Comparison of ENCODE assay signal across 20 cellular contexts in genomic region chr11:65644837-65645236, GRCh38. TPM values are rescaled to one million over a fixed set of nuclear protein-coding genes. Genes with fewer than 3 reads are reported as not detected.
DNase-seq lines count a peak whose midpoint lies in the region; ATAC-seq, FAIRE-seq and TF ChIP-seq lines count a peak whose summit lies in the region.
"Had no signal": no experiment of that assay in that cellular context is flagged by ENCODE, and none has a peak within 500 bp of the region (broad histone marks: within the 10 kb centered on the region; RNA-seq: fewer than 3 reads in every experiment).

No MANE protein-coding gene starts in this region.

- in situ Hi-C loops in GM12878 (cut with MboI) = no loop called here

- no peak overlapping the region for H3K14ac ChIP-seq in mesenchymal stem cell (ENCODE audit: low read length in 2 of 2)

- H3K4ac ChIP-seq in mesenchymal stem cell (ENCODE audit: low read depth in 1 of 2, low read length in 2 of 2) = no peak overlapping the region

- no peak overlapping the region for H2BK12ac ChIP-seq in mesenchymal stem cell (ENCODE audit: low read length in 2 of 2)

- H4K91ac ChIP-seq in mesenchymal stem cell (ENCODE audit: low read length) = no peak overlapping the region

- no peak for TF ChIP-seq RAD21 in GM12878 (IDR thresholded peaks at IDR 0.05; ENCODE audit: insufficient read depth, low read depth, low read length)

- no peak overlapping the region for H3K4me3 Mint-ChIP-seq in activated CD4-positive, alpha-beta T cell treated with anti-CD3 and anti-CD28 coated beads, Interleukin-2, amount 10 ng/mL, durations not matched to agents 7 days and 5 days

- peaks cover 29% of the 10 kb centered on the region for H3K79me1 ChIP-seq in mesenchymal stem cell (replicated peaks; ENCODE audit: low read length, poor library complexity, severe bottlenecking)

- CTCF ChIA-PET in GM12878 (lab: Yijun Ruan, JAX) = interaction anchor here (0.5 kb wide), 1 partner anchor 75 kb away, joined by 3 read pairs; no protein-coding TSS in a partner anchor
- CTCF ChIA-PET in activated CD4-positive, alpha-beta T cell treated with anti-CD3 and anti-CD28 coated beads, Interleukin-2, amount 10 ng/mL, durations not matched to agents 7 days and 5 days (lab: Charles Lee) = interaction anchor here (1.1 to 1.7 kb wide), 2 partner anchors 9 to 31 kb away, joined by 3 to 4 read pairs; partner anchors contain the start of gene MAP3K11

- H3K4me3 ChIP-seq in GM12878 (no peak overlapping the region), mesenchymal stem cell (ENCODE audit: insufficient read depth in 1 of 2, low read depth in 1 of 2, low read length in 2 of 2) (no peak overlapping the region)

- ATAC-seq in activated naive CD4-positive, alpha-beta T cell treated with anti-CD3 and anti-CD28 coated beads, Interleukin-2, amount 50 U/mL, for 72 hours = no peak
- ATAC-seq in GM12878 = no peak
- no peak for ATAC-seq in stimulated activated naive CD8-positive, alpha-beta T cell treated with anti-CD3 and anti-CD28 coated beads, Interleukin-15, Interleukin-2, amounts not matched to agents 100 U/mL and 50 U/mL, for 24 hours

- no peaks in the 10 kb centered on the region for H4K20me1 ChIP-seq in GM12878 (ENCODE audit: control insufficient read depth, insufficient read depth)

- intact Hi-C loops in GM12878 (cut with micrococcal nuclease; ENCODE audit: unreplicated experiment) = no loop called here

- BruUV-seq in GM12878 (replicated peaks; lab: Mats Ljungman, UMichigan) = no TSS peak

- H3K27me3 Mint-ChIP-seq in activated CD4-positive, alpha-beta T cell treated with anti-CD3 and anti-CD28 coated beads, Interleukin-2, amount 10 ng/mL, durations not matched to agents 7 days and 5 days = no peaks in the 10 kb centered on the region

- H4K8ac ChIP-seq in mesenchymal stem cell (ENCODE audit: low read length) = no peak overlapping the region

- WGBS in GM12878 (ENCODE audit: insufficient coverage, insufficient replicate concordance, low lambda C conversion rate, missing lambda C conversion rate) = over 99% methylated on average over 11 of the region's 11 CpGs
- 92% methylated on average over 11 of the region's 11 CpGs for WGBS in mesenchymal stem cell

- H2AK5ac ChIP-seq in mesenchymal stem cell (ENCODE audit: low read length, severe bottlenecking) = peak overlapping the region; percentile 89

- no peak for FAIRE-seq in GM12878 (lab: Jason Lieb, UNC)
- FAIRE-seq: GM19239 had no signal

- POLR2A ChIA-PET in GM12878 (lab: Charles Lee) = interaction anchor here (0.9 to 7.6 kb wide), 2 partner anchors 9 to 16 kb away, joined by 8 to 100 read pairs; no protein-coding TSS in a partner anchor
- POLR2A ChIA-PET in activated CD4-positive, alpha-beta T cell treated with anti-CD3 and anti-CD28 coated beads, Interleukin-2, amount 10 ng/mL, durations not matched to agents 7 days and 5 days (lab: Charles Lee) = no interaction called here

- H3K9ac ChIP-seq in GM12878 (ENCODE audit: control insufficient read depth, insufficient read depth, low read length) = no peak overlapping the region
- H3K9ac ChIP-seq in mesenchymal stem cell (ENCODE audit: low read length) = no peak overlapping the region

- no peak overlapping the region for H2BK15ac ChIP-seq in mesenchymal stem cell (ENCODE audit: low read depth, poor library complexity, severe bottlenecking)

- H3K4me2 ChIP-seq in GM12878 (ENCODE audit: control insufficient read depth, insufficient read depth) (no peak overlapping the region), mesenchymal stem cell (ENCODE audit: low read length, poor library complexity, severe bottlenecking) (no peak overlapping the region)

- no peak for TF ChIP-seq EP300 in GM12878 (IDR thresholded peaks at IDR 0.05; ENCODE audit: borderline replicate concordance in 1 of 2, control insufficient read depth in 1 of 2, low read depth in 2 of 2, low read length in 2 of 2)

- H3K18ac ChIP-seq in mesenchymal stem cell (ENCODE audit: low read depth in 1 of 2, low read length in 2 of 2) = no peak overlapping the region

- DNase-seq in activated naive CD4-positive, alpha-beta T cell treated with anti-CD3 and anti-CD28 coated beads, Interleukin-2, amount 50 U/mL, for 72 hours (ENCODE audit: low spot score in 2 of 2) = no peak
- DNase-seq in activated naive CD4-positive, alpha-beta T cell (lab: John Stamatoyannopoulos, UW) = no peak
- DNase-seq in GM12878 (ENCODE audit: low read depth, low spot score) (no peak), mesenchymal stem cell (no peak), Ammon's horn (ENCODE audit: low spot score) (no peak)
- no peak for DNase-seq in activated effector memory CD4-positive, alpha-beta T cell treated with Interleukin-2 at 50 U/mL for 16 hours
- no peak for DNase-seq in activated CD4-positive, alpha-beta T cell treated with anti-CD3 and anti-CD28 coated beads, Interleukin-2, amount 10 ng/mL, durations not matched to agents 7 days and 5 days
- DNase-seq in stimulated activated naive CD8-positive, alpha-beta T cell treated with anti-CD3 and anti-CD28 coated beads, Interleukin-15, Interleukin-2, amounts not matched to agents 100 U/mL and 50 U/mL, for 24 hours = no peak
- DNase-seq: C1 segment of cervical spinal cord, DMS 273 treated with DMSO at 0.1 percent for 48 hours, KBM-7, MV-4-11, NCI-H1417, NCI-H1930, NCI-H446, SIG-M5 had no signal

- H3K9me3 Mint-ChIP-seq in activated naive CD4-positive, alpha-beta T cell treated with anti-CD3 and anti-CD28 coated beads, Interleukin-2, amount 50 U/mL, for 72 hours = no peaks in the 10 kb centered on the region
- no peaks in the 10 kb centered on the region for H3K9me3 Mint-ChIP-seq in activated CD4-positive, alpha-beta T cell treated with anti-CD3 and anti-CD28 coated beads, Interleukin-2, amount 10 ng/mL, durations not matched to agents 7 days and 5 days

- TF ChIP-seq POLR2A in GM12878 (IDR thresholded peaks at IDR 0.05; ENCODE audit: low read depth, low read length) = 0 out of 2 replicates have a peak, but pooled peaks have one; percentile 15

- TF ChIP-seq CTCF in GM12878 (IDR thresholded peaks at IDR 0.05 in 2 of 3, conservative IDR thresholded peaks at IDR 0.05 in 1 of 3; ENCODE audit: control insufficient read depth in 2 of 3, extremely low read depth in 1 of 3, insufficient read depth in 1 of 3, low read depth in 3 of 3, low read length in 3 of 3) = no peak

- no peak overlapping the region for H2BK120ac ChIP-seq in mesenchymal stem cell (ENCODE audit: low read depth, low read length)

- peaks cover 27% of the 10 kb centered on the region for H3K4me1 ChIP-seq in GM12878 (ENCODE audit: control insufficient read depth, insufficient read depth, low read length)
- H3K4me1 ChIP-seq in mesenchymal stem cell (ENCODE audit: control insufficient read depth, insufficient read depth, low read depth, low read length) = peaks cover 50% of the 10 kb centered on the region

- RAD21 ChIA-PET in GM12878 (lab: Charles Lee; ENCODE audit: unreplicated experiment) = no interaction called here

- no peak overlapping the region for H3K27ac ChIP-seq in GM12878 (ENCODE audit: control insufficient read depth, insufficient read depth)
- no peak overlapping the region for H3K27ac ChIP-seq in mesenchymal stem cell (ENCODE audit: low read length, poor library complexity, severe bottlenecking)
- H3K27ac ChIP-seq: HL-60 had no signal

- H3K36me3 ChIP-seq in GM12878 (ENCODE audit: control insufficient read depth in 2 of 2, insufficient read depth in 2 of 2, low read length in 1 of 2) (peaks cover 14 to 37% of the 10 kb centered on the region in 2 experiments), mesenchymal stem cell (ENCODE audit: control insufficient read depth in 1 of 2, insufficient read depth in 2 of 2, low read depth in 1 of 2, low read length in 2 of 2) (peaks cover 36 to 77% of the 10 kb centered on the region in 2 experiments)

- H3K36me3 Mint-ChIP-seq in activated naive CD4-positive, alpha-beta T cell treated with anti-CD3 and anti-CD28 coated beads, Interleukin-2, amount 50 U/mL, for 72 hours = peaks cover 16 to 18% of the 10 kb centered on the region in 2 donors
- peaks cover 46% of the 10 kb centered on the region for H3K36me3 Mint-ChIP-seq in activated CD4-positive, alpha-beta T cell treated with anti-CD3 and anti-CD28 coated beads, Interleukin-2, amount 10 ng/mL, durations not matched to agents 7 days and 5 days (ENCODE audit: low read depth)

- no peaks in the 10 kb centered on the region for H3K9me3 ChIP-seq in GM12878 (replicated peaks; ENCODE audit: control insufficient read depth, insufficient read depth, low read length)
- no peaks in the 10 kb centered on the region for H3K9me3 ChIP-seq in mesenchymal stem cell (ENCODE audit: control insufficient read depth, low read length)

- H3K4me1 Mint-ChIP-seq in activated CD4-positive, alpha-beta T cell treated with anti-CD3 and anti-CD28 coated beads, Interleukin-2, amount 10 ng/mL, durations not matched to agents 7 days and 5 days = peaks cover 36% of the 10 kb centered on the region

- H2BK5ac ChIP-seq in mesenchymal stem cell (ENCODE audit: low read depth, low read length, poor library complexity, severe bottlenecking) = peak overlapping the region; percentile 32

- SMC1A ChIA-PET in GM12878 (lab: Charles Lee; ENCODE audit: uncharacterized antibody, unreplicated experiment) = no interaction called here

- peak overlapping the region; percentile 36 to 61 for H3K27ac Mint-ChIP-seq in activated naive CD4-positive, alpha-beta T cell treated with anti-CD3 and anti-CD28 coated beads, Interleukin-2, amount 50 U/mL, for 72 hours
- no peak overlapping the region for H3K27ac Mint-ChIP-seq in activated CD4-positive, alpha-beta T cell treated with anti-CD3 and anti-CD28 coated beads, Interleukin-2, amount 10 ng/mL, durations not matched to agents 7 days and 5 days

- H3K79me2 ChIP-seq in GM12878 (ENCODE audit: control insufficient read depth, insufficient read depth, low read length) = peaks cover 27% of the 10 kb centered on the region

- H3K27me3 ChIP-seq in GM12878 (replicated peaks in 1 of 2; ENCODE audit: control insufficient read depth in 2 of 2, insufficient read depth in 2 of 2, low read length in 1 of 2) (no peaks in the 10 kb centered on the region), mesenchymal stem cell (ENCODE audit: control insufficient read depth in 1 of 2, insufficient read depth in 1 of 2, low read length in 2 of 2) (no peaks in the 10 kb centered on the region)

- no peak overlapping the region for H3K23ac ChIP-seq in mesenchymal stem cell (ENCODE audit: low read length in 2 of 2)

- H2AFZ ChIP-seq in GM12878 (ENCODE audit: control insufficient read depth, low read depth, low read length) (no peak overlapping the region), mesenchymal stem cell (ENCODE audit: low read depth, low read length) (no peak overlapping the region)

RNA-seq across cellular contexts. Expression of gene SIPA1, which starts 6.9 kb away (rescaled TPM):
- total RNA-seq in activated naive CD4-positive, alpha-beta T cell treated with anti-CD3 and anti-CD28 coated beads, Interleukin-2, amount 50 U/mL, for 72 hours = 100 to 1,000 TPM; 185 to 203 TPM
- total RNA-seq in GM12878 (2013; cell fraction: nucleolus; rRNA removed) = 136 and 145 TPM in 2 replicates
- total RNA-seq in GM12878 (2014; rRNA removed) (51.7 and 61.2 TPM in 2 replicates), GM12878 (2014; rRNA removed; fragmentation: Illumina TruSeq; extraction: Trizol) (26.9 and 34.2 TPM in 2 replicates), GM12878 (2021) (132 and 139 TPM in 2 replicates)
- 14.6 TPM for polyA plus RNA-seq in GM12878 (2011; ENCODE audit: low read depth)
- polyA plus RNA-seq in GM12878 (2011; rRNA removed) (24.0 and 64.1 TPM in 2 replicates), GM12878 (2014; fragmentation: Illumina TruSeq; extraction: Trizol) (4.9 and 16.0 TPM in 2 replicates), GM12878 (2014; fragmentation: Nextera tagmentation; extraction: Ambion mirVana) (1 to 10 TPM; 1.0 to 5.5 TPM), GM12878 (2014; rRNA removed) (64.2 and 66.8 TPM in 2 replicates), GM12878 (2016; fragmentation: Nextera tagmentation; extraction: Ambion mirVana) (10 to 100 TPM; 18.3 to 32.7 TPM)
- polyA plus RNA-seq in GM12878 (2011; cell fraction: cytosol; rRNA removed) = 72.9 and 124 TPM in 2 replicates
- 436 and 511 TPM in 2 replicates for polyA plus RNA-seq in GM12878 (2011; cell fraction: nucleus; rRNA removed)
- polyA plus RNA-seq in GM12878 (2012) = 69.0 and 88.3 TPM in 2 replicates
- polyA minus RNA-seq in GM12878 (2011; rRNA and poly(A)+ RNA removed) = 131 and 204 TPM in 2 replicates
- polyA minus RNA-seq in GM12878 (2011; cell fraction: cytosol; rRNA and poly(A)+ RNA removed) = 70.8 and 88.3 TPM in 2 replicates
- polyA minus RNA-seq in GM12878 (2011; cell fraction: nucleus; rRNA and poly(A)+ RNA removed) = 87.9 and 144 TPM in 2 replicates
- polyA plus RNA-seq in mesenchymal stem cell (2013, experiment 1 of 2) = 35.0 TPM
- polyA plus RNA-seq in mesenchymal stem cell (2013, experiment 2 of 2) = 34.6 TPM
- total RNA-seq in activated CD4-positive, alpha-beta T cell treated with anti-CD3 and anti-CD28 coated beads, Interleukin-2, amount 10 ng/mL, durations not matched to agents 7 days and 5 days = 100 to 1,000 TPM; 229 to 235 TPM

RNA-seq across cellular contexts. Expression of gene RELA, which starts 17.9 kb away (rescaled TPM):
- 10 to 100 TPM; 81.7 to 97.8 TPM for total RNA-seq in activated naive CD4-positive, alpha-beta T cell treated with anti-CD3 and anti-CD28 coated beads, Interleukin-2, amount 50 U/mL, for 72 hours
- total RNA-seq in GM12878 (2013; cell fraction: nucleolus; rRNA removed) = 91.6 and 99.8 TPM in 2 replicates
- total RNA-seq in GM12878 (2014; rRNA removed) = 28.1 and 33.6 TPM in 2 replicates
- 15.3 and 16.8 TPM in 2 replicates for total RNA-seq in GM12878 (2014; rRNA removed; fragmentation: Illumina TruSeq; extraction: Trizol)
- total RNA-seq in GM12878 (2021) = 51.7 and 56.4 TPM in 2 replicates
- 26.3 TPM for polyA plus RNA-seq in GM12878 (2011; ENCODE audit: low read depth)
- 13.4 and 32.7 TPM in 2 replicates for polyA plus RNA-seq in GM12878 (2011; rRNA removed)
- 28.1 and 28.2 TPM in 2 replicates for polyA plus RNA-seq in GM12878 (2011; cell fraction: cytosol; rRNA removed)
- 205 and 257 TPM in 2 replicates for polyA plus RNA-seq in GM12878 (2011; cell fraction: nucleus; rRNA removed)
- polyA plus RNA-seq in GM12878 (2012) = 60.7 and 67.5 TPM in 2 replicates
- polyA plus RNA-seq in GM12878 (2014; fragmentation: Illumina TruSeq; extraction: Trizol) = 21.8 and 34.7 TPM in 2 replicates
- polyA plus RNA-seq in GM12878 (2014; fragmentation: Nextera tagmentation; extraction: Ambion mirVana) = 10 to 100 TPM in 1 of 2 experiments, 1 to 10 TPM in 1; 5.1 to 12.8 TPM
- polyA plus RNA-seq in GM12878 (2014; rRNA removed) = 37.4 and 60.0 TPM in 2 replicates
- polyA plus RNA-seq in GM12878 (2016; fragmentation: Nextera tagmentation; extraction: Ambion mirVana) = 10 to 100 TPM; 38.1 to 42.8 TPM
- polyA minus RNA-seq in GM12878 (2011; rRNA and poly(A)+ RNA removed) = 35.8 and 49.0 TPM in 2 replicates
- polyA minus RNA-seq in GM12878 (2011; cell fraction: cytosol; rRNA and poly(A)+ RNA removed) = 18.3 and 22.1 TPM in 2 replicates
- polyA minus RNA-seq in GM12878 (2011; cell fraction: nucleus; rRNA and poly(A)+ RNA removed) = 82.5 and 108 TPM in 2 replicates
- 76.9 TPM for polyA plus RNA-seq in mesenchymal stem cell (2013, experiment 1 of 2)
- polyA plus RNA-seq in mesenchymal stem cell (2013, experiment 2 of 2) = 76.3 TPM
- 10 to 100 TPM; 76.7 to 79.8 TPM for total RNA-seq in activated CD4-positive, alpha-beta T cell treated with anti-CD3 and anti-CD28 coated beads, Interleukin-2, amount 10 ng/mL, durations not matched to agents 7 days and 5 days

RNA-seq across cellular contexts. Expression of gene PCNX3, which starts 29.3 kb away (rescaled TPM):
- total RNA-seq in activated naive CD4-positive, alpha-beta T cell treated with anti-CD3 and anti-CD28 coated beads, Interleukin-2, amount 50 U/mL, for 72 hours = 10 to 100 TPM; 34.8 to 48.1 TPM
- total RNA-seq in GM12878 (2013; cell fraction: nucleolus; rRNA removed) = 38.1 and 44.3 TPM in 2 replicates
- 14.0 and 19.9 TPM in 2 replicates for total RNA-seq in GM12878 (2014; rRNA removed)
- 5.4 and 7.3 TPM in 2 replicates for total RNA-seq in GM12878 (2014; rRNA removed; fragmentation: Illumina TruSeq; extraction: Trizol)
- 39.0 and 46.6 TPM in 2 replicates for total RNA-seq in GM12878 (2021)
- polyA plus RNA-seq in GM12878 (2011; ENCODE audit: low read depth) = 8.1 TPM
- polyA plus RNA-seq in GM12878 (2011; rRNA removed) = 2.9 and 8.2 TPM in 2 replicates
- polyA plus RNA-seq in GM12878 (2011; cell fraction: cytosol; rRNA removed) = 19.6 and 23.7 TPM in 2 replicates
- 93.1 and 120 TPM in 2 replicates for polyA plus RNA-seq in GM12878 (2011; cell fraction: nucleus; rRNA removed)
- polyA plus RNA-seq in GM12878 (2012) = 16.6 and 21.0 TPM in 2 replicates
- 1.7 and 8.6 TPM in 2 replicates for polyA plus RNA-seq in GM12878 (2014; fragmentation: Illumina TruSeq; extraction: Trizol)
- under 1 TPM; 0.03 to 0.15 TPM for polyA plus RNA-seq in GM12878 (2014; fragmentation: Nextera tagmentation; extraction: Ambion mirVana)
- polyA plus RNA-seq in GM12878 (2014; rRNA removed) = 34.1 and 40.2 TPM in 2 replicates
- polyA plus RNA-seq in GM12878 (2016; fragmentation: Nextera tagmentation; extraction: Ambion mirVana) = 10 to 100 TPM in 1 of 2 experiments, 1 to 10 TPM in 1; 6.8 to 10.3 TPM
- 12.1 and 24.9 TPM in 2 replicates for polyA minus RNA-seq in GM12878 (2011; rRNA and poly(A)+ RNA removed)
- 17.2 and 18.4 TPM in 2 replicates for polyA minus RNA-seq in GM12878 (2011; cell fraction: cytosol; rRNA and poly(A)+ RNA removed)
- 29.3 and 54.2 TPM in 2 replicates for polyA minus RNA-seq in GM12878 (2011; cell fraction: nucleus; rRNA and poly(A)+ RNA removed)
- polyA plus RNA-seq in mesenchymal stem cell (2013, experiment 1 of 2) = 21.5 TPM
- 19.8 TPM for polyA plus RNA-seq in mesenchymal stem cell (2013, experiment 2 of 2)
- 10 to 100 TPM; 47.7 to 50.2 TPM for total RNA-seq in activated CD4-positive, alpha-beta T cell treated with anti-CD3 and anti-CD28 coated beads, Interleukin-2, amount 10 ng/mL, durations not matched to agents 7 days and 5 days

RNA-seq across cellular contexts. Expression of gene MAP3K11, which starts 30.8 kb away (rescaled TPM):
- 10 to 100 TPM; 73.6 to 76.5 TPM for total RNA-seq in activated naive CD4-positive, alpha-beta T cell treated with anti-CD3 and anti-CD28 coated beads, Interleukin-2, amount 50 U/mL, for 72 hours
- total RNA-seq in GM12878 (2013; cell fraction: nucleolus; rRNA removed) = 95.3 and 109 TPM in 2 replicates
- total RNA-seq in GM12878 (2014; rRNA removed) (37.4 and 39.9 TPM in 2 replicates), GM12878 (2014; rRNA removed; fragmentation: Illumina TruSeq; extraction: Trizol) (13.6 and 15.1 TPM in 2 replicates), GM12878 (2021) (62.6 and 64.7 TPM in 2 replicates)
- 8.2 TPM for polyA plus RNA-seq in GM12878 (2011; ENCODE audit: low read depth)
- polyA plus RNA-seq in GM12878 (2011; rRNA removed) (17.0 and 27.9 TPM in 2 replicates), GM12878 (2014; fragmentation: Illumina TruSeq; extraction: Trizol) (6.6 and 14.0 TPM in 2 replicates), GM12878 (2014; fragmentation: Nextera tagmentation; extraction: Ambion mirVana) (1 to 10 TPM; 1.5 to 1.9 TPM), GM12878 (2014; rRNA removed) (51.8 and 58.7 TPM in 2 replicates), GM12878 (2016; fragmentation: Nextera tagmentation; extraction: Ambion mirVana) (10 to 100 TPM; 22.1 to 27.3 TPM)
- polyA plus RNA-seq in GM12878 (2011; cell fraction: cytosol; rRNA removed) = 43.4 and 59.7 TPM in 2 replicates
- polyA plus RNA-seq in GM12878 (2011; cell fraction: nucleus; rRNA removed) = 80.4 and 99.7 TPM in 2 replicates
- polyA plus RNA-seq in GM12878 (2012) = 29.2 and 38.0 TPM in 2 replicates
- polyA minus RNA-seq in GM12878 (2011; rRNA and poly(A)+ RNA removed) = 31.5 and 53.3 TPM in 2 replicates
- 23.3 and 23.7 TPM in 2 replicates for polyA minus RNA-seq in GM12878 (2011; cell fraction: cytosol; rRNA and poly(A)+ RNA removed)
- polyA minus RNA-seq in GM12878 (2011; cell fraction: nucleus; rRNA and poly(A)+ RNA removed) = 31.8 and 54.0 TPM in 2 replicates
- 36.7 TPM for polyA plus RNA-seq in mesenchymal stem cell (2013, experiment 1 of 2)
- 36.1 TPM for polyA plus RNA-seq in mesenchymal stem cell (2013, experiment 2 of 2)
- total RNA-seq in activated CD4-positive, alpha-beta T cell treated with anti-CD3 and anti-CD28 coated beads, Interleukin-2, amount 10 ng/mL, durations not matched to agents 7 days and 5 days = 10 to 100 TPM; 61.0 to 67.1 TPM

RNA-seq across cellular contexts. Expression of gene KCNK7, which starts 49.2 kb away (rescaled TPM):
- under 1 TPM; 0.66 to 0.74 TPM for total RNA-seq in activated naive CD4-positive, alpha-beta T cell treated with anti-CD3 and anti-CD28 coated beads, Interleukin-2, amount 50 U/mL, for 72 hours
- total RNA-seq in GM12878 (2013; cell fraction: nucleolus; rRNA removed) = 0.42 and 0.67 TPM in 2 replicates
- total RNA-seq in GM12878 (2014; rRNA removed) (0.16 and 0.23 TPM in 2 replicates), GM12878 (2014; rRNA removed; fragmentation: Illumina TruSeq; extraction: Trizol) (not detected in 2 replicates), GM12878 (2021) (0.29 and 0.54 TPM in 2 replicates)
- polyA plus RNA-seq in GM12878 (2011; ENCODE audit: low read depth) = not detected
- polyA plus RNA-seq in GM12878 (2011; rRNA removed) (not detected in 2 replicates), GM12878 (2014; fragmentation: Illumina TruSeq; extraction: Trizol) (not detected in 2 replicates), GM12878 (2014; fragmentation: Nextera tagmentation; extraction: Ambion mirVana) (under 1 TPM in 1 of 2 experiments, not detected in 1; 0.11 TPM), GM12878 (2014; rRNA removed) (0.15 TPM in 1 of 2 replicates, not detected in the other), GM12878 (2016; fragmentation: Nextera tagmentation; extraction: Ambion mirVana) (not detected)
- polyA plus RNA-seq in GM12878 (2011; cell fraction: cytosol; rRNA removed) = 0.08 TPM in 1 of 2 replicates, not detected in the other
- 0.16 and 0.46 TPM in 2 replicates for polyA plus RNA-seq in GM12878 (2011; cell fraction: nucleus; rRNA removed)
- 0.08 and 0.80 TPM in 2 replicates for polyA plus RNA-seq in GM12878 (2012)
- polyA minus RNA-seq in GM12878 (2011; rRNA and poly(A)+ RNA removed) = 1.4 TPM in 1 of 2 replicates, not detected in the other
- polyA minus RNA-seq in GM12878 (2011; cell fraction: cytosol; rRNA and poly(A)+ RNA removed) = not detected in 2 replicates
- not detected in 2 replicates for polyA minus RNA-seq in GM12878 (2011; cell fraction: nucleus; rRNA and poly(A)+ RNA removed)
- 0.04 TPM for polyA plus RNA-seq in mesenchymal stem cell (2013, experiment 1 of 2)
- polyA plus RNA-seq in mesenchymal stem cell (2013, experiment 2 of 2) = 0.08 TPM
- total RNA-seq in activated CD4-positive, alpha-beta T cell treated with anti-CD3 and anti-CD28 coated beads, Interleukin-2, amount 10 ng/mL, durations not matched to agents 7 days and 5 days = 1 to 10 TPM in 1 of 2 experiments, under 1 TPM in 1; 1.00 to 3.3 TPM
- total RNA-seq: A172, H7 had no signal
